Comparison of ENCODE assay signal across 8 cellular contexts in the genomic region with DNA sequence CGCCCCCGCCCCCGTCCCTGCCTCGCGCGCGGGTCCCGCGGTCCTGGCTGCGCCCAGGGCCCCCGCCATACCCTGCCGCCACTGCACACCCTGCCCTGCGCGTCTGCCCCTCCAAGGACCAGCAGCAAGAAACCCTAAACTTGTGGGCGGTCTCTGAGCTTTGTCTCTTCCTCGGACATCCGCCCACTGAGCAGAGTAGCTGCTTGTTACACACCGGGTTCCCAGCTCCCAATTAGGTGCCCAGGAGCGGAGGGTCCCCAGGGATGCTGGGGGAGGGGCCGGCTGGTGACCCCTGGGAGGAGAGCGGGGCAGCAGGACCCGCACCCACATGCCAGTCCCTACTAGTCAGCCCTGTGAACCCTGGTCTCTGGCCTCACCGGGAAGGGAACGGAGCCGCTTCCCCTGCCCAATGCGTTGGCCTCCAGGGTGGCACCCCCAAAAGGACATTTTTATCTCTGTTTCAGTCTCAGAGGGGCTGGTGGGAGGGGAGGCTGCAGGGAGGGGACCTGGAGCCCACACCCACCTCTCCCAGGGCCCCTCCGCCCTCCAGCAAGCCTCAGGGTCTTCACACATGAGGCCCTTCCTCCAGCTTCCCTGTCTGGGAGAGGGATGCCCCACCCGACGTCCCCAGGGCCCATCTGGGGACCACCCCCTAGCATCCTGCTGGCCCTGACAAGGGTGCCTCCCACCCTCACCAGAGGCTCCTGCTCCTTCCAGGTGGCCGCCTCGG. TPM values are rescaled to one million over a fixed set of nuclear protein-coding genes. Genes with fewer than 3 reads are reported as not detected.
A peak's percentile ranks its signal among the peaks of the same experiment; 100 is the strongest.
DNase-seq lines count a peak whose midpoint lies in the region; ATAC-seq and TF ChIP-seq lines count a peak whose summit lies in the region.

No MANE protein-coding gene starts in this region.

- H3K27ac ChIP-seq in CD8-positive, alpha-beta T cell (ENCODE audit: low read depth, low read length), result peak overlapping the region; percentile 30

- intact Hi-C loops in CD8-positive, alpha-beta T cell (cut with DNase I, micrococcal nuclease), result loop anchor here (1.0 to 5.0 kb wide), 8 partner anchors 10 to 220 kb away; partner anchors contain the start of genes ABHD16B (in 1 of the 2), FNDC11 (in 1 of the 2) and RTEL1 (in 1 of the 2)

- no peaks in the 10 kb centered on the region for H3K27me3 Mint-ChIP-seq in CD8-positive, alpha-beta T cell (ENCODE audit: low read depth)
- no peaks in the 10 kb centered on the region for H3K27me3 Mint-ChIP-seq in central memory CD8-positive, alpha-beta T cell
- H3K27me3 Mint-ChIP-seq in natural killer cell treated with Interleukin-12 subunit alpha and Interleukin-12 subunit beta and Interleukin-15 and Interleukin-18, amount 100 ng/mL, for 72 hours, result peaks cover 0 to 3% of the 10 kb centered on the region in 2 donors

- H3K36me3 Mint-ChIP-seq in CD8-positive, alpha-beta T cell, result peaks cover 25% of the 10 kb centered on the region
- H3K36me3 Mint-ChIP-seq in central memory CD8-positive, alpha-beta T cell (ENCODE audit: insufficient read depth), result peaks cover 30% of the 10 kb centered on the region
- H3K36me3 Mint-ChIP-seq in natural killer cell treated with Interleukin-12 subunit alpha and Interleukin-12 subunit beta and Interleukin-15 and Interleukin-18, amount 100 ng/mL, for 72 hours, result no peaks in the 10 kb centered on the region

- no peaks in the 10 kb centered on the region for H3K9me3 Mint-ChIP-seq in CD8-positive, alpha-beta T cell
- no peaks in the 10 kb centered on the region for H3K9me3 Mint-ChIP-seq in central memory CD8-positive, alpha-beta T cell
- H3K9me3 Mint-ChIP-seq in natural killer cell treated with Interleukin-12 subunit alpha and Interleukin-12 subunit beta and Interleukin-15 and Interleukin-18, amount 100 ng/mL, for 72 hours, result no peaks in the 10 kb centered on the region

- H3K36me3 ChIP-seq in CD8-positive, alpha-beta T cell (ENCODE audit: insufficient read depth, low read length), result no peaks in the 10 kb centered on the region

- H3K27ac Mint-ChIP-seq in CD8-positive, alpha-beta T cell, result peak overlapping the region; percentile 80
- H3K27ac Mint-ChIP-seq in central memory CD8-positive, alpha-beta T cell (ENCODE audit: low read depth), result peak overlapping the region; percentile 90
- no peak overlapping the region for H3K27ac Mint-ChIP-seq in natural killer cell treated with Interleukin-12 subunit alpha and Interleukin-12 subunit beta and Interleukin-15 and Interleukin-18, amount 100 ng/mL, for 72 hours

- no peak for ATAC-seq in CD8-positive, alpha-beta T cell
- peak; percentile 6 for ATAC-seq in HG03442 (IDR thresholded peaks at IDR 0.05; ENCODE audit: unreplicated experiment)
- no peak for ATAC-seq in central memory CD8-positive, alpha-beta T cell (replicated peaks; ENCODE audit: extremely low read depth, poor library complexity, severe bottlenecking)
- ATAC-seq in natural killer cell treated with Interleukin-12 subunit alpha and Interleukin-12 subunit beta and Interleukin-15 and Interleukin-18, amount 100 ng/mL, for 72 hours, result no peak
- ATAC-seq in GM19463 (IDR thresholded peaks at IDR 0.05; ENCODE audit: unreplicated experiment), result no peak

- TF ChIP-seq CTCF in CD8-positive, alpha-beta T cell (IDR thresholded peaks at IDR 0.05), result no peak

- POLR2A ChIA-PET in CD8-positive, alpha-beta T cell (lab: Charles Lee), result interaction anchor here (1.1 to 6.4 kb wide), 13 partner anchors 10 to 123 kb away, joined by 3 to 150 read pairs (median 6); partner anchors contain the start of genes ARFRP1, GMEB2, LIME1 and PTK6

- DNase-seq in CD8-positive, alpha-beta T cell, result no peak
- DNase-seq in central memory CD8-positive, alpha-beta T cell (ENCODE audit: low spot score in 2 of 2), result no peak
- no peak for DNase-seq in natural killer cell treated with Interleukin-12 subunit alpha and Interleukin-12 subunit beta and Interleukin-15 and Interleukin-18, amount 100 ng/mL, for 72 hours (ENCODE audit: low spot score)
- DNase-seq in NCI-H1930 (lab: John Stamatoyannopoulos, UW) (no peak), cortex of kidney (lab: John Stamatoyannopoulos, UW) (no peak), D341Med (ENCODE audit: low spot score) (no peak)

- H3K4me3 Mint-ChIP-seq in CD8-positive, alpha-beta T cell, result peak overlapping the region; percentile 45
- peak overlapping the region; percentile 82 for H3K4me3 Mint-ChIP-seq in central memory CD8-positive, alpha-beta T cell
- H3K4me3 Mint-ChIP-seq in natural killer cell treated with Interleukin-12 subunit alpha and Interleukin-12 subunit beta and Interleukin-15 and Interleukin-18, amount 100 ng/mL, for 72 hours, result peak overlapping the region; percentile 68

- H3K4me1 Mint-ChIP-seq in CD8-positive, alpha-beta T cell (ENCODE audit: low read depth), result peaks cover 18% of the 10 kb centered on the region
- peaks cover 30% of the 10 kb centered on the region for H3K4me1 Mint-ChIP-seq in central memory CD8-positive, alpha-beta T cell
- H3K4me1 Mint-ChIP-seq in natural killer cell treated with Interleukin-12 subunit alpha and Interleukin-12 subunit beta and Interleukin-15 and Interleukin-18, amount 100 ng/mL, for 72 hours (ENCODE audit: low read depth in 2 of 2), result peaks cover 18 to 19% of the 10 kb centered on the region in 2 donors

- peaks cover 20% of the 10 kb centered on the region for H3K4me1 ChIP-seq in CD8-positive, alpha-beta T cell (ENCODE audit: insufficient read depth, low read length)

- peak overlapping the region; percentile 35 for H3K4me3 ChIP-seq in CD8-positive, alpha-beta T cell (ENCODE audit: low read depth, low read length)

- CTCF ChIA-PET in CD8-positive, alpha-beta T cell (lab: Charles Lee), result interaction anchor here (0.6 to 2.6 kb wide), 17 partner anchors 10 to 121 kb away, joined by 3 to 23 read pairs (median 6); partner anchors contain the start of genes GMEB2, LIME1, PTK6 and RTEL1

- no peaks in the 10 kb centered on the region for H3K27me3 ChIP-seq in CD8-positive, alpha-beta T cell (ENCODE audit: insufficient read depth, low read length)

- no peaks in the 10 kb centered on the region for H3K9me3 ChIP-seq in CD8-positive, alpha-beta T cell (ENCODE audit: low read length)

RNA-seq across cellular contexts. Expression of gene STMN3, which starts 10.5 kb away (rescaled TPM):
- total RNA-seq in CD8-positive, alpha-beta T cell, result 10 to 100 TPM; 64.2 to 65.9 TPM
- total RNA-seq in natural killer cell treated with Interleukin-12 subunit alpha and Interleukin-12 subunit beta and Interleukin-15 and Interleukin-18, amount 100 ng/mL, for 72 hours, result 1 to 10 TPM in 1 of 2 donors, under 1 TPM in 1; 0.88 to 3.2 TPM

RNA-seq across cellular contexts. Expression of gene RTEL1, which starts 15.4 kb away (rescaled TPM):
- 10 to 100 TPM; 21.4 to 24.9 TPM for total RNA-seq in CD8-positive, alpha-beta T cell
- 10 to 100 TPM; 32.3 to 76.9 TPM for total RNA-seq in natural killer cell treated with Interleukin-12 subunit alpha and Interleukin-12 subunit beta and Interleukin-15 and Interleukin-18, amount 100 ng/mL, for 72 hours

RNA-seq across cellular contexts. Expression of gene GMEB2, which starts 15.8 kb away (rescaled TPM):
- 10 to 100 TPM; 31.4 to 33.8 TPM for total RNA-seq in CD8-positive, alpha-beta T cell
- 10 to 100 TPM; 14.7 to 15.5 TPM for total RNA-seq in natural killer cell treated with Interleukin-12 subunit alpha and Interleukin-12 subunit beta and Interleukin-15 and Interleukin-18, amount 100 ng/mL, for 72 hours

RNA-seq across cellular contexts. Expression of gene TNFRSF6B, which starts 53.8 kb away (rescaled TPM):
- total RNA-seq in CD8-positive, alpha-beta T cell, result 1 to 10 TPM; 2.0 to 3.0 TPM
- total RNA-seq in natural killer cell treated with Interleukin-12 subunit alpha and Interleukin-12 subunit beta and Interleukin-15 and Interleukin-18, amount 100 ng/mL, for 72 hours, result not detected

Comparison
In these comparisons a context has a peak if more than half of its experiments do, and no peak if none do; other contexts are left out.
1. H3K27ac Mint-ChIP-seq: peak in CD8-positive, alpha-beta T cell (single experiment) and central memory CD8-positive, alpha-beta T cell (single experiment); none in natural killer cell treated with Interleukin-12 subunit alpha and Interleukin-12 subunit beta and Interleukin-15 and Interleukin-18, amount 100 ng/mL, for 72 hours (0 of 2).
2. RNA of gene STMN3, which starts 10.5 kb away (total RNA-seq): 64.2 to 65.9 TPM in CD8-positive, alpha-beta T cell; 0.88 to 3.2 TPM in natural killer cell treated with Interleukin-12 subunit alpha and Interleukin-12 subunit beta and Interleukin-15 and Interleukin-18, amount 100 ng/mL, for 72 hours; every median in the first group is over 10 times any median in the second.
3. Peak in every context shown above with its lines, with median percentiles within 50 percentile points of each other: H3K4me3 Mint-ChIP-seq.